Comparison of ENCODE assay signal across 1 cellular context in genomic region chr13:113220141-113220598, GRCh38.
TF ChIP-seq lines count a peak whose summit lies in the region.

No MANE protein-coding gene starts in this region.

TF ChIP-seq in HepG2, 621 proteins besides CTCF, POLR2A, EP300 and RAD21 (continued from another document):
- no peak for TF ChIP-seq RNF219 (CRISPR knock-in tag; IDR thresholded peaks at IDR 0.05)
- TF ChIP-seq ZKSCAN1 (IDR thresholded peaks at IDR 0.05; ENCODE audit: low read length) = no peak
- TF ChIP-seq FOXA3 (CRISPR knock-in tag; IDR thresholded peaks at IDR 0.05) = peak; percentile 89
- TF ChIP-seq ELF1 (CRISPR knock-in tag; IDR thresholded peaks at IDR 0.05) = no peak
- TF ChIP-seq CEBPB (IDR thresholded peaks at IDR 0.05; ENCODE audit: borderline replicate concordance, low read depth, low read length) = no peak
- TF ChIP-seq MED13 (CRISPR knock-in tag; IDR thresholded peaks at IDR 0.05) = no peak
- no peak for TF ChIP-seq TBL1XR1 (IDR thresholded peaks at IDR 0.05; ENCODE audit: borderline replicate concordance, low read length, partially characterized antibody)
- no peak for TF ChIP-seq LBX2 (CRISPR knock-in tag; IDR thresholded peaks at IDR 0.05; ENCODE audit: borderline replicate concordance)
- TF ChIP-seq ZNF329 (CRISPR knock-in tag; IDR thresholded peaks at IDR 0.05; ENCODE audit: low read depth) = no peak
- peak; percentile 50; the same call in 1 of the 2 replicates for TF ChIP-seq PATZ1 (CRISPR knock-in tag; IDR thresholded peaks at IDR 0.05)
- TF ChIP-seq ZNF205 (CRISPR knock-in tag; IDR thresholded peaks at IDR 0.05) = no peak
- no peak for TF ChIP-seq ZSCAN20 (CRISPR knock-in tag; IDR thresholded peaks at IDR 0.05; ENCODE audit: borderline replicate concordance)
- TF ChIP-seq TIGD3 (CRISPR knock-in tag; IDR thresholded peaks at IDR 0.05; ENCODE audit: borderline replicate concordance) = no peak
- no peak; the same call in 1 of the 2 replicates for TF ChIP-seq ZMYM4 (CRISPR knock-in tag; IDR thresholded peaks at IDR 0.05)
- no peak for TF ChIP-seq RFX5 (IDR thresholded peaks at IDR 0.05; ENCODE audit: low read depth, low read length)
- peak; percentile 76 for TF ChIP-seq HDAC1 (CRISPR knock-in tag; IDR thresholded peaks at IDR 0.05)
- peak; percentile 20 for TF ChIP-seq ASH2L (IDR thresholded peaks at IDR 0.05; ENCODE audit: insufficient read length, low read depth, low read length)
- no peak for TF ChIP-seq SP2 (CRISPR knock-in tag; IDR thresholded peaks at IDR 0.05)
- TF ChIP-seq SCMH1 (CRISPR knock-in tag; IDR thresholded peaks at IDR 0.05; ENCODE audit: borderline replicate concordance) = no peak
- TF ChIP-seq ZNF572 (CRISPR knock-in tag; IDR thresholded peaks at IDR 0.05) = no peak
- TF ChIP-seq SRSF4 (IDR thresholded peaks at IDR 0.05; ENCODE audit: low read depth, low read length, poor library complexity, severe bottlenecking) = no peak
- TF ChIP-seq PHB2 (IDR thresholded peaks at IDR 0.05; ENCODE audit: partially characterized antibody) = no peak
- no peak for TF ChIP-seq NBN (conservative IDR thresholded peaks at IDR 0.05)
- TF ChIP-seq ZBTB46 (CRISPR knock-in tag; IDR thresholded peaks at IDR 0.05; ENCODE audit: borderline replicate concordance) = no peak
- no peak for TF ChIP-seq ZSCAN21 (CRISPR knock-in tag; IDR thresholded peaks at IDR 0.05; ENCODE audit: borderline replicate concordance)
- TF ChIP-seq ZMYM2 (CRISPR knock-in tag; IDR thresholded peaks at IDR 0.05) = peak; percentile 94
- TF ChIP-seq ZNF317 (CRISPR knock-in tag; IDR thresholded peaks at IDR 0.05) = peak; percentile 67
- TF ChIP-seq PBX3 (CRISPR knock-in tag; IDR thresholded peaks at IDR 0.05; ENCODE audit: borderline replicate concordance) = no peak
- peak; percentile 54; the same call in 1 of the 2 replicates for TF ChIP-seq FOXJ3 (CRISPR knock-in tag; IDR thresholded peaks at IDR 0.05; ENCODE audit: borderline replicate concordance)
- TF ChIP-seq SRF (IDR thresholded peaks at IDR 0.05; ENCODE audit: low read depth, low read length) = no peak
- TF ChIP-seq NFIB (CRISPR knock-in tag; IDR thresholded peaks at IDR 0.05; ENCODE audit: borderline replicate concordance) = peak; percentile 74; the same call in 1 of the 2 replicates
- TF ChIP-seq TOPORS (CRISPR knock-in tag; IDR thresholded peaks at IDR 0.05) = no peak
- no peak for TF ChIP-seq ZNF33A (CRISPR knock-in tag; IDR thresholded peaks at IDR 0.05; ENCODE audit: borderline replicate concordance)
- no peak for TF ChIP-seq HNF1A (IDR thresholded peaks at IDR 0.05; ENCODE audit: low read depth)
- TF ChIP-seq HNF1A (CRISPR knock-in tag; IDR thresholded peaks at IDR 0.05; ENCODE audit: borderline replicate concordance) = peak; percentile 55; the same call in 1 of the 2 replicates
- no peak for TF ChIP-seq ZNF562 (CRISPR knock-in tag; IDR thresholded peaks at IDR 0.05; ENCODE audit: borderline replicate concordance)
- no peak for TF ChIP-seq ZBTB10 (CRISPR knock-in tag; IDR thresholded peaks at IDR 0.05; ENCODE audit: borderline replicate concordance)
- no peak for TF ChIP-seq ZNF790 (CRISPR knock-in tag; IDR thresholded peaks at IDR 0.05; ENCODE audit: borderline replicate concordance)
- no peak for TF ChIP-seq ZBTB1 (CRISPR knock-in tag; IDR thresholded peaks at IDR 0.05; ENCODE audit: borderline replicate concordance)
- peak; percentile 84 for TF ChIP-seq ZNF605 (CRISPR knock-in tag; IDR thresholded peaks at IDR 0.05)
- TF ChIP-seq GATAD1 (CRISPR knock-in tag; IDR thresholded peaks at IDR 0.05) = no peak
- no peak for TF ChIP-seq HDAC6 (IDR thresholded peaks at IDR 0.05; ENCODE audit: low read depth, low read length)
- peak; percentile 51 for TF ChIP-seq FOSL2 (CRISPR knock-in tag; IDR thresholded peaks at IDR 0.05)
- TF ChIP-seq NONO (IDR thresholded peaks at IDR 0.05) = no peak
- TF ChIP-seq NONO (CRISPR knock-in tag; conservative IDR thresholded peaks at IDR 0.05) = no peak
- TF ChIP-seq ZSCAN9 (CRISPR knock-in tag; IDR thresholded peaks at IDR 0.05; ENCODE audit: borderline replicate concordance) = no peak
- TF ChIP-seq RARA (CRISPR knock-in tag; IDR thresholded peaks at IDR 0.05) = peak; percentile 88
- no peak for TF ChIP-seq ZBTB7A (CRISPR knock-in tag; IDR thresholded peaks at IDR 0.05)
- TF ChIP-seq IKZF1 (IDR thresholded peaks at IDR 0.05) = no peak
- TF ChIP-seq TEAD2 (CRISPR knock-in tag; IDR thresholded peaks at IDR 0.05) = no peak
